ENCODE assay signal across 12 cellular contexts in genomic region chr1:117171900-117172501, GRCh38. TPM values are rescaled to one million over a fixed set of nuclear protein-coding genes. Genes with fewer than 3 reads are reported as not detected.
DNase-seq lines count a peak whose midpoint lies in the region; ATAC-seq, FAIRE-seq and TF ChIP-seq lines count a peak whose summit lies in the region.
"Had no signal": no experiment of that assay in that cellular context is flagged by ENCODE, and none has a peak within 500 bp of the region (broad histone marks: within the 10 kb centered on the region; RNA-seq: fewer than 3 reads in every experiment).

No MANE protein-coding gene starts in this region.

- TF ChIP-seq CTCF in RWPE1 (conservative IDR thresholded peaks at IDR 0.05; ENCODE audit: low read depth) = no peak
- no peak for TF ChIP-seq CTCF in fibroblast of mammary gland (conservative IDR thresholded peaks at IDR 0.05; ENCODE audit: control insufficient read depth, insufficient read depth, low read depth, low read length)
- TF ChIP-seq CTCF in PC-3 (conservative IDR thresholded peaks at IDR 0.05; ENCODE audit: low read depth, low read length) = no peak

- peaks cover 34% of the 10 kb centered on the region for H3K4me1 ChIP-seq in neuron (ENCODE audit: insufficient read depth, low read length)
- H3K4me1 ChIP-seq in small intestine (ENCODE audit: control insufficient read depth in 2 of 2, insufficient read depth in 1 of 2, low read depth in 1 of 2, low read length in 1 of 2) = no peaks in the 10 kb centered on the region
- peaks cover 10% of the 10 kb centered on the region; the same call in 1 of the 2 replicates for H3K4me1 ChIP-seq in PC-3 (ENCODE audit: insufficient read depth, low read length)
- H3K4me1 ChIP-seq: SJSA1 had no signal

- no peaks in the 10 kb centered on the region for H3K4me1 Mint-ChIP-seq in activated T-cell treated with anti-CD3 and anti-CD28 coated beads, Interleukin-2, amount 50 U/mL, for 24 hours (ENCODE audit: low read depth)
- H3K4me1 Mint-ChIP-seq: CD14-positive monocyte had no signal

- no TSS peak for BruUV-seq in PC-3 (replicated peaks; lab: Mats Ljungman, UMichigan)

- no peak overlapping the region for H3K27ac Mint-ChIP-seq in activated T-cell treated with anti-CD3 and anti-CD28 coated beads, Interleukin-2, amount 50 U/mL, for 24 hours
- H3K27ac Mint-ChIP-seq: CD14-positive monocyte had no signal

- ATAC-seq in HG03521 (IDR thresholded peaks at IDR 0.05; ENCODE audit: unreplicated experiment) = no peak
- ATAC-seq in PC-3 = no peak; the same call in 1 of the 2 replicates

- H3K79me2 ChIP-seq in PC-3 (ENCODE audit: low read length) = no peaks in the 10 kb centered on the region

- CTCF ChIA-PET in RWPE1 (lab: Yijun Ruan, JAX) (no interaction called here), PC-3 (lab: Charles Lee) (no interaction called here)

- DNase-seq in Daoy (ENCODE audit: low read depth) (peak; percentile 72), RWPE1 (ENCODE audit: low spot score) (peak; percentile 78), fibroblast of mammary gland (ENCODE audit: low read depth) (peak; percentile 92), small intestine (no peak), PC-3 (no peak)
- DNase-seq in activated T-cell treated with anti-CD3 and anti-CD28 coated beads, Interleukin-2, amount 50 U/mL, for 24 hours = no peak
- DNase-seq: NCI-H1417 treated with DMSO at 0.1 percent for 48 hours had no signal

- H4K20me1 ChIP-seq in PC-3 (ENCODE audit: low read length) = no peaks in the 10 kb centered on the region

- H3K9me3 Mint-ChIP-seq in activated T-cell treated with anti-CD3 and anti-CD28 coated beads, Interleukin-2, amount 50 U/mL, for 24 hours = no peaks in the 10 kb centered on the region

- H3K36me3 ChIP-seq in neuron (ENCODE audit: insufficient read depth, low read length) (no peaks in the 10 kb centered on the region), small intestine (ENCODE audit: control insufficient read depth in 2 of 2, insufficient read depth in 2 of 2, low read length in 2 of 2) (no peaks in the 10 kb centered on the region), PC-3 (ENCODE audit: low read depth, low read length) (no peaks in the 10 kb centered on the region)
- H3K36me3 ChIP-seq: SJSA1 had no signal

- 81 to 84% (median 82%) methylated on average over 18 of the region's 18 CpGs for WGBS in small intestine, 3 donors

- H3K4me2 ChIP-seq in PC-3 (ENCODE audit: low read length) = no peak overlapping the region

- H3K27me3 ChIP-seq in neuron (ENCODE audit: insufficient read depth, low read length) (no peaks in the 10 kb centered on the region), small intestine (ENCODE audit: control insufficient read depth in 2 of 2, insufficient read depth in 2 of 2, low read length in 2 of 2) (no peaks in the 10 kb centered on the region), PC-3 (ENCODE audit: low read length) (no peaks in the 10 kb centered on the region)

- no peak overlapping the region for H3K9ac ChIP-seq in PC-3 (ENCODE audit: low read length)

- peak overlapping the region; percentile 74 for H3K27ac ChIP-seq in RWPE1
- no peak overlapping the region for H3K27ac ChIP-seq in small intestine (ENCODE audit: low read depth in 1 of 2, low read length in 1 of 2)
- no peak overlapping the region for H3K27ac ChIP-seq in PC-3 (ENCODE audit: low read length)
- H3K27ac ChIP-seq: SJSA1 had no signal

- H3K4me3 ChIP-seq in fibroblast of mammary gland (ENCODE audit: control insufficient read depth, low read depth, low read length) (no peak overlapping the region), neuron (ENCODE audit: low read length) (peak overlapping the region; percentile 1), small intestine (ENCODE audit: low read depth in 1 of 2, low read length in 2 of 2) (no peak overlapping the region), PC-3 (ENCODE audit: low read length) (no peak overlapping the region)
- H3K4me3 ChIP-seq: SJSA1 had no signal

- H3F3A ChIP-seq in PC-3 (ENCODE audit: low read length, unreplicated experiment) = no peaks in the 10 kb centered on the region

- peak overlapping the region; percentile 6 for H2AFZ ChIP-seq in neuron (ENCODE audit: low read depth, low read length)
- no peak overlapping the region for H2AFZ ChIP-seq in PC-3 (ENCODE audit: low read length)

- POLR2A ChIA-PET in RWPE1 (lab: Yijun Ruan, JAX; ENCODE audit: low non-redundant PET) = no interaction called here
- POLR2A ChIA-PET in PC-3 (lab: Charles Lee; ENCODE audit: unreplicated experiment) = no interaction called here

- H3K27me3 Mint-ChIP-seq in activated T-cell treated with anti-CD3 and anti-CD28 coated beads, Interleukin-2, amount 50 U/mL, for 24 hours = peaks cover 3% of the 10 kb centered on the region

- intact Hi-C loops in PC-3 (cut with micrococcal nuclease) = no loop called here

- no peak overlapping the region for H3K4me3 Mint-ChIP-seq in activated T-cell treated with anti-CD3 and anti-CD28 coated beads, Interleukin-2, amount 50 U/mL, for 24 hours
- H3K4me3 Mint-ChIP-seq: CD14-positive monocyte had no signal

- no peak for FAIRE-seq in small intestine (lab: Jason Lieb, UNC)

- no peaks in the 10 kb centered on the region for H3K36me3 Mint-ChIP-seq in activated T-cell treated with anti-CD3 and anti-CD28 coated beads, Interleukin-2, amount 50 U/mL, for 24 hours (ENCODE audit: low read depth)
- H3K36me3 Mint-ChIP-seq: CD14-positive monocyte had no signal

- H3K9me2 ChIP-seq in PC-3 (replicated peaks; ENCODE audit: low read length) = no peaks in the 10 kb centered on the region

- no peaks in the 10 kb centered on the region for H3K9me3 ChIP-seq in neuron (ENCODE audit: low read length)
- H3K9me3 ChIP-seq in small intestine (ENCODE audit: control insufficient read depth, low read depth) = no peaks in the 10 kb centered on the region
- no peaks in the 10 kb centered on the region for H3K9me3 ChIP-seq in PC-3 (ENCODE audit: low read length)
- H3K9me3 ChIP-seq: SJSA1 had no signal

RNA-seq across cellular contexts. Expression of gene VTCN1, which starts 38.7 kb away (rescaled TPM):
- total RNA-seq in Daoy (2014; rRNA removed; shearing (Covaris generic)) = not detected in 2 replicates
- polyA plus RNA-seq in small intestine = under 1 TPM in 2 of 3 donors, not detected in 1; 0.03 to 0.27 TPM
- total RNA-seq in PC-3 (2014; rRNA removed) = 0.12 TPM in 1 of 2 replicates, not detected in the other
- total RNA-seq: activated CD8-positive, alpha-beta memory T cell treated with anti-CD3 and anti-CD28 coated beads for 36 hours; SJSA1 had no signal
- polyA plus RNA-seq: CD14-positive monocyte had no signal

RNA-seq across cellular contexts. Expression of gene TRIM45, which starts 50.5 kb away (rescaled TPM):
- 3.4 and 7.6 TPM in 2 replicates for total RNA-seq in Daoy (2014; rRNA removed; shearing (Covaris generic))
- polyA plus RNA-seq in small intestine = 1 to 10 TPM; 1.9 to 4.7 (median 3.2) TPM
- total RNA-seq in PC-3 (2014; rRNA removed) = 3.1 and 4.3 TPM in 2 replicates

Comparison
In these comparisons a context has a peak if more than half of its experiments do, and no peak if none do; other contexts are left out.
1. DNase-seq: peak in Daoy (single experiment), RWPE1 (single experiment) and fibroblast of mammary gland (single experiment); none in small intestine (single experiment), activated T-cell treated with anti-CD3 and anti-CD28 coated beads, Interleukin-2, amount 50 U/mL, for 24 hours (single experiment) and PC-3 (single experiment).